ENCODE assay signal across 31 cellular contexts in genomic region chr1:8976338-8976737, GRCh38. TPM values are rescaled to one million over a fixed set of nuclear protein-coding genes. Genes with fewer than 3 reads are reported as not detected.
"Had no signal": no experiment of that assay in that cellular context is flagged by ENCODE, and none has a peak within 500 bp of the region (broad histone marks: within the 10 kb centered on the region; RNA-seq: fewer than 3 reads in every experiment).

No MANE protein-coding gene starts in this region.

- ATAC-seq: activated CD8-positive, alpha-beta T cell treated with anti-CD3 and anti-CD28 coated beads for 36 hours; activated T-cell treated with anti-CD3 and anti-CD28 coated beads, Interleukin-2, amount 50 U/mL, for 72 hours; activated T-helper 17 cell treated with anti-CD3 and anti-CD28 coated beads, Interleukin-2, amount 50 U/mL, for 72 hours had no signal

- H3K36me3 ChIP-seq: MG63 had no signal

- H2AFZ ChIP-seq: PC-9 had no signal

- H3K4me3 Mint-ChIP-seq: activated CD4-positive, alpha-beta T cell treated with anti-CD3 and anti-CD28 coated beads, Interleukin-2, amount 10 ng/mL, durations not matched to agents 24 days and 14 days; activated CD8-positive, alpha-beta T cell treated with anti-CD3 and anti-CD28 coated beads for 36 hours; activated T-cell treated with anti-CD3 and anti-CD28 coated beads, Interleukin-2, amount 50 U/mL, for 72 hours; activated T-helper 17 cell treated with anti-CD3 and anti-CD28 coated beads, Interleukin-2, amount 50 U/mL, for 72 hours; brain had no signal

- H3K36me3 Mint-ChIP-seq: brain had no signal

- H3K4me2 ChIP-seq: PC-9 had no signal

- H3K9me3 Mint-ChIP-seq: activated CD8-positive, alpha-beta T cell treated with anti-CD3 and anti-CD28 coated beads for 36 hours; activated T-helper 17 cell treated with anti-CD3 and anti-CD28 coated beads, Interleukin-2, amount 50 U/mL, for 72 hours had no signal

- H3K27me3 Mint-ChIP-seq: activated CD4-positive, alpha-beta T cell treated with anti-CD3 and anti-CD28 coated beads, Interleukin-2, amount 10 ng/mL, durations not matched to agents 24 days and 14 days; activated CD8-positive, alpha-beta T cell treated with anti-CD3 and anti-CD28 coated beads for 36 hours; activated T-helper 17 cell treated with anti-CD3 and anti-CD28 coated beads, Interleukin-2, amount 50 U/mL, for 72 hours had no signal

- H3K4me1 Mint-ChIP-seq: brain had no signal

- H3K27ac ChIP-seq: PC-9, RWPE1, SK-N-MC had no signal

- DNase-seq: activated CD4-positive, alpha-beta T cell treated with anti-CD3 and anti-CD28 coated beads, Interleukin-2, amount 10 ng/mL, durations not matched to agents 24 days and 14 days; activated CD4-positive, alpha-beta T cell treated with anti-CD3 and anti-CD28 coated beads, Interleukin-2, amount 50 U/mL, for 4 hours; activated CD8-positive, alpha-beta T cell treated with anti-CD3 and anti-CD28 coated beads for 36 hours; activated effector memory CD4-positive, alpha-beta T cell treated with anti-CD3 and anti-CD28 coated beads, Interleukin-2, amount 50 U/mL, for 16 hours; activated naive CD4-positive, alpha-beta T cell; activated naive CD4-positive, alpha-beta T cell treated with anti-CD3 and anti-CD28 coated beads, Interleukin-2, amount 50 U/mL, for 16 hours; activated T-cell treated with anti-CD3 and anti-CD28 coated beads, Interleukin-2, amount 50 U/mL, for 1 hour; activated T-cell treated with anti-CD3 and anti-CD28 coated beads, Interleukin-2, amount 50 U/mL, for 72 hours; anterior cingulate cortex; central memory CD4-positive, alpha-beta T cell; Karpas-422; KBM-7; MG63; MV-4-11; NCI-H1092; NCI-H1436 treated with DMSO at 0.1 percent for 48 hours; NCI-H1694 treated with DMSO at 0.1 percent for 48 hours; NCI-H2029; NCI-H345; NCI-H524 treated with DMSO at 0.1 percent for 48 hours; PC-9; Right ventricle myocardium superior; T1000 had no signal

- H3K9me3 ChIP-seq: MG63 had no signal

- H3K27me3 ChIP-seq: MG63 had no signal

- H3K27ac Mint-ChIP-seq: activated CD4-positive, alpha-beta T cell treated with anti-CD3 and anti-CD28 coated beads, Interleukin-2, amount 10 ng/mL, durations not matched to agents 24 days and 14 days; activated CD8-positive, alpha-beta T cell treated with anti-CD3 and anti-CD28 coated beads for 36 hours; activated T-cell treated with anti-CD3 and anti-CD28 coated beads, Interleukin-2, amount 50 U/mL, for 72 hours; activated T-helper 17 cell treated with anti-CD3 and anti-CD28 coated beads, Interleukin-2, amount 50 U/mL, for 72 hours; brain had no signal

- H3K4me3 ChIP-seq: MG63, PC-9, SK-N-MC had no signal

RNA-seq across cellular contexts. Expression of gene CA6, which starts 30.7 kb away (rescaled TPM):
- total RNA-seq: NCI-H460, PC-9, Right ventricle myocardium superior had no signal

RNA-seq across cellular contexts. Expression of gene SLC2A7, which starts 49.9 kb away (rescaled TPM):
- total RNA-seq: activated CD4-positive, alpha-beta T cell treated with anti-CD3 and anti-CD28 coated beads, Interleukin-2, amount 10 ng/mL, durations not matched to agents 24 days and 14 days; activated CD8-positive, alpha-beta memory T cell treated with anti-CD3 and anti-CD28 coated beads for 36 hours; activated T-helper 17 cell treated with anti-CD3 and anti-CD28 coated beads, Interleukin-2, amount 50 U/mL, for 72 hours; NCI-H460; PC-9; Right ventricle myocardium superior; T-helper 1 cell treated with Interleukin-12 subunit alpha and Interleukin-12 subunit beta and Interleukin-4 antibody, amounts not matched to agents 30 ng/mL and 1 ng/mL, for 36 hours; T-helper 2 cell treated with Interferon-gamma antibody and Interleukin-4, amounts not matched to agents 100 ng/mL and 5 ng/mL, for 36 hours had no signal
